ENCODE assay signal across 8 cellular contexts in the genomic region with DNA sequence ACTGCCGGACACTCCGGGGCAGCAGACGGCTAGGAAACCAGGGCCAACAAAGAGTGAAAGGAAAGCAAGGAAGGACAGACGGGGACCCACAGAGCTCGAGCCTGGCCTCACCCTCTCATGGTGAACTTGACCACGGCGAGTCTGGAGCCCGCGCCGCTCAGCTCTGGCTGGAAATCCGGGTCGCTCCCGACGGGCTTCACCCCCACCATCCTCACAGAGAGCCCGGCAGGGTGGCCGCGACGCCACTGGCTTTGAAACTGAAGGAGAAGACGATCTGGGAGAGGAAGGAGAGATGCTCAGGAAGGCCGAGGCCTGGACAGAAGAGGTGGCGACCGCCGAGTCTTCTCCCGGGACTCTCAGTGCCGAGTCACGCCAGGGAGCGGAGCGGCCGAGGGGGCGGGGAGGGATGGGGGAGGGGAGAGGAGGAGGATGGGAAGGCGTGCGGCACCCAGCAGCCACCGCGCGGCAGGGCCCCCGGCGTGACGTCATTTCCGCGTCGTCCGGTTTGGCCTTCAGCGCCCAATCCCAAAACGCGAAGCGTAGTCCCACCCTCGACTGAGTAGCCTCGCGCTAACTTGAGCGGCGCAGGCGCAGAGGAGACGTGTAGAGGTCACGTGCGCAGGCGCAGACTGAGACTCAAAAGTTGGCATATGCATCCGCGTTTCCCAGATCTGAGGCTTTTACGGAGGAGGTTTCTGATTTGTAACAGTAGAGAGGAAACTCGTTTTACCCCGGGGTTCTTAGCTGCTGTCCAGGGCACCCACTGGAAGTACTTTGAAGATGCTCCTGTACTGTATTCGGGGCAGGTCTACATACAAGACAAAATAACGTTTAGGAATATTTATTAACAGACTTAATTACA. TPM values are rescaled to one million over a fixed set of nuclear protein-coding genes. Genes with fewer than 3 reads are reported as not detected.
DNase-seq lines count a peak whose midpoint lies in the region; ATAC-seq and TF ChIP-seq lines count a peak whose summit lies in the region.

A gene (minus strand): TSS at position 361 of the 862 bp plus-strand sequence. CDS start 152 bp downstream, at position 209.

- peak within 1 kb of the TSS; percentile 97 to 98 for H3K27ac ChIP-seq in ascending aorta
- peak within 1 kb of the TSS; percentile 93 for H3K27ac ChIP-seq in right cardiac atrium (ENCODE audit: low read length)
- H3K27ac ChIP-seq in uterus: peak within 1 kb of the TSS; percentile 97

- H3K4me1 Mint-ChIP-seq in T-helper 2 cell treated with Interferon-gamma antibody and Interleukin-4, amounts not matched to agents 5 μg/mL and 100 μg/mL, for 36 hours (ENCODE audit: low read depth): peaks cover 35% of the 10 kb centered on the region

- H3K9me3 Mint-ChIP-seq in T-helper 2 cell treated with Interferon-gamma antibody and Interleukin-4, amounts not matched to agents 5 μg/mL and 100 μg/mL, for 36 hours: no peaks in the 10 kb centered on the region

- peak; percentile 95 for ATAC-seq in GM18502 (IDR thresholded peaks at IDR 0.05; ENCODE audit: poor library complexity, unreplicated experiment)
- ATAC-seq in HG02970 (IDR thresholded peaks at IDR 0.05; ENCODE audit: low FRiP score, unreplicated experiment): peak; percentile 98
- ATAC-seq in right cardiac atrium: peak; percentile 99 to 100

- H3K27me3 ChIP-seq in ascending aorta: no peaks in the 10 kb centered on the region
- H3K27me3 ChIP-seq in right cardiac atrium (ENCODE audit: control insufficient read depth, insufficient read depth): no peaks in the 10 kb centered on the region
- H3K27me3 ChIP-seq in uterus: no peaks in the 10 kb centered on the region

- under 1% methylated on average over 63 of the region's 63 CpGs for WGBS in right cardiac atrium

- no peak for TF ChIP-seq CTCF in ascending aorta (IDR thresholded peaks at IDR 0.05)
- peak in 1 of 4 experiments; percentile 2 for TF ChIP-seq CTCF in uterus (IDR thresholded peaks at IDR 0.05)

- H3K4me3 ChIP-seq in ascending aorta (peak within 1 kb of the TSS; percentile 78 to 81), right cardiac atrium (ENCODE audit: low read length) (peak within 1 kb of the TSS; percentile 85), uterus (peak within 1 kb of the TSS; percentile 95 to 100)

- H3K4me1 ChIP-seq in ascending aorta (peaks cover 0 to 5% of the 10 kb centered on the region in 2 donors), right cardiac atrium (ENCODE audit: control insufficient read depth, insufficient read depth, low read length) (peaks cover 2% of the 10 kb centered on the region), uterus (no peaks in the 10 kb centered on the region)

- H3K36me3 ChIP-seq in ascending aorta (no peaks in the 10 kb centered on the region), uterus (no peaks in the 10 kb centered on the region)

- H3K27ac Mint-ChIP-seq in T-helper 2 cell treated with Interferon-gamma antibody and Interleukin-4, amounts not matched to agents 5 μg/mL and 100 μg/mL, for 36 hours: peak within 1 kb of the TSS; percentile 97

- peak; percentile 60 to 76 for TF ChIP-seq POLR2A in uterus (IDR thresholded peaks at IDR 0.05)

- peak; percentile 99 to 100 for DNase-seq in NCI-H1930 (lab: John Stamatoyannopoulos, UW)
- peak; percentile 99 for DNase-seq in T-helper 2 cell treated with Interferon-gamma antibody and Interleukin-4, amounts not matched to agents 5 μg/mL and 100 μg/mL, for 36 hours (ENCODE audit: low spot score)
- DNase-seq in ascending aorta (ENCODE audit: low spot score in 2 of 2): peak; percentile 95 to 99
- DNase-seq in right cardiac atrium: peak; percentile 100
- DNase-seq in pulmonary artery endothelial cell (ENCODE audit: low read depth, low spot score): peak; percentile 94
- DNase-seq in uterus: peak; percentile 99 to 100

- H3K27me3 Mint-ChIP-seq in T-helper 2 cell treated with Interferon-gamma antibody and Interleukin-4, amounts not matched to agents 5 μg/mL and 100 μg/mL, for 36 hours (ENCODE audit: low read depth): no peaks in the 10 kb centered on the region

- H3K4me3 Mint-ChIP-seq in T-helper 2 cell treated with Interferon-gamma antibody and Interleukin-4, amounts not matched to agents 5 μg/mL and 100 μg/mL, for 36 hours: peak within 1 kb of the TSS; percentile 99

- H3K9me3 ChIP-seq in ascending aorta (no peaks in the 10 kb centered on the region), right cardiac atrium (ENCODE audit: control insufficient read depth, low read length) (no peaks in the 10 kb centered on the region), uterus (no peaks in the 10 kb centered on the region)

- intact Hi-C loops in ascending aorta (cut with DNase I): loop anchor here (1.0 kb wide), 2 partner anchors 13 to 983 kb away; a partner anchor contains a TSS
- intact Hi-C loops in right cardiac atrium (cut with DNase I): loop anchor here in 1 of 4 donors (5.0 kb wide), 1 partner anchor 1316 kb away; no protein-coding TSS in a partner anchor
- intact Hi-C loops in uterus (cut with DNase I; ENCODE audit: low total_unique reads): no loop called here

- peaks cover 19% of the 10 kb centered on the region for H3K36me3 Mint-ChIP-seq in T-helper 2 cell treated with Interferon-gamma antibody and Interleukin-4, amounts not matched to agents 5 μg/mL and 100 μg/mL, for 36 hours (ENCODE audit: low read depth)

RNA-seq across cellular contexts. Expression of the gene that starts here (rescaled TPM):
- total RNA-seq in ascending aorta: 12.3 TPM
- total RNA-seq in right cardiac atrium: 10 to 100 TPM; 77.9 to 91.9 (median 85.0) TPM
- polyA plus RNA-seq in right cardiac atrium: 83.2 TPM
- 46.0 and 59.1 TPM in 2 replicates for total RNA-seq in pulmonary artery endothelial cell
- total RNA-seq in uterus: 10 to 100 TPM in 2 of 4 donors, 1 to 10 TPM in 2; 5.6 to 67.3 (median 37.1) TPM

Comparison
In these comparisons a context has a peak if more than half of its experiments do, and no peak if none do; other contexts are left out.
1. Peak in every context shown above with its lines: DNase-seq, ATAC-seq, H3K4me3 ChIP-seq and H3K27ac ChIP-seq.